Comparison of ENCODE assay signal across 14 cellular contexts in the genomic region with DNA sequence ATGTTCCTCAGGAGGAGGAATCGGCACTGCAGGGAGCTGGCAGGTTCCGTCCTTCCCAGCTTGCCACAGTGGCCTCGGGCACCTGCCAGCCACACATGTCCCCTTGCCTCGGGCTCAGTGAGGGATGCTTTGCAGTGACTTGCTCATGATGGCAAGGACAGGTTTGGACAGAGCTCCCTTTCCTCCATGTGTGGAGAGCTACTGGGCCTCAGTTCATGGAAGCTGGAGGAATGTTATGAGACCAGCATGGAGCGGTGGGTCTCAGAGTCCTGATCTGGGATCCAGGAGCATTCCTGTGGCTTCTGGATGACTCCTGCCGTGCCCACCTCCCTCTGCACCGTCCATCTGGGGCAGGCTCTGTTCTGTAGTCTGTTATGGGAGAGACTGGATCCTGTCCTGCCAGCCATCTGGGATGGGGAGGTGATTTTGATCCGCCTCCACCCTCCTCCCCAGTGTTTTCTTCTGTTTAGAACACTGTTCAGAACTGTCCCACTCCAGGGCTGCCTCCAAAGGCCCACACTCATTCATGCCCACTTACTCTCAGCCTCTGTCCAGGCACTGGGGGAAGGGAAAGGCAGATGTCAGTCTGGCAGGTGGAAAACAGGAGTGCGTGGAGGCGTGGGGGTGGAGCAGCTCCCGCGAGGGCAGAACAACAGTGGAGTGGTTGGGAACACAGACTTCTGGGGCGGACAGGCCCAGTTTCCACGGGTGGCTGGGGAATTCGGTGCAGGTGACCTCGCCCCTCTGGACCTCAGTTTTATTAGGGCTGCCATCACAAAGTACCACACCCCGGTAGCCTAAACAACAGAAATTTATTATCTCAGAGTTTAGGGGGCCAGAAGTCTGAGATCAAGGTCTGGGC. TPM values are rescaled to one million over a fixed set of nuclear protein-coding genes. Genes with fewer than 3 reads are reported as not detected.
DNase-seq lines count a peak whose midpoint lies in the region; ATAC-seq and TF ChIP-seq lines count a peak whose summit lies in the region.
"Had no signal": no experiment of that assay in that cellular context is flagged by ENCODE, and none has a peak within 500 bp of the region (broad histone marks: within the 10 kb centered on the region; RNA-seq: fewer than 3 reads in every experiment).

No MANE protein-coding gene starts in this region.

- no peaks in the 10 kb centered on the region for H3K27me3 Mint-ChIP-seq in activated naive CD8-positive, alpha-beta T cell treated with anti-CD3 and anti-CD28 coated beads, Interleukin-2, amount 10 ng/mL, durations not matched to agents 7 days and 5 days
- H3K27me3 Mint-ChIP-seq in activated naive CD8-positive, alpha-beta T cell treated with anti-CD3 and anti-CD28 coated beads, Interleukin-2, amount 50 U/mL, for 24 hours, result no peaks in the 10 kb centered on the region
- H3K27me3 Mint-ChIP-seq: activated CD4-positive, alpha-beta T cell treated with anti-CD3 and anti-CD28 coated beads, Interleukin-2, amount 10 ng/mL, durations not matched to agents 7 days and 5 days; activated naive CD4-positive, alpha-beta T cell treated with anti-CD3 and anti-CD28 coated beads, Interleukin-2, amount 50 U/mL, for 24 hours had no signal

- no peak for ATAC-seq in activated naive CD8-positive, alpha-beta T cell treated with anti-CD3 and anti-CD28 coated beads, Interleukin-2, amount 10 ng/mL, durations not matched to agents 7 days and 5 days (ENCODE audit: low read depth)
- no peak for ATAC-seq in activated naive CD8-positive, alpha-beta T cell treated with anti-CD3 and anti-CD28 coated beads, Interleukin-2, amount 50 U/mL, for 24 hours
- no peak for ATAC-seq in stimulated activated effector memory CD8-positive, alpha-beta T cell treated with anti-CD3 and anti-CD28 coated beads, Interleukin-12 subunit alpha, Interleukin-12 subunit beta, amount 100 ng/mL, for 72 hours
- ATAC-seq in activated naive CD4-positive, alpha-beta T cell treated with anti-CD3 and anti-CD28 coated beads, Interleukin-2, amount 50 U/mL, for 72 hours, result no peak

- DNase-seq in activated naive CD8-positive, alpha-beta T cell treated with anti-CD3 and anti-CD28 coated beads, Interleukin-2, amount 10 ng/mL, durations not matched to agents 7 days and 5 days, result peak; percentile 6
- DNase-seq in activated naive CD8-positive, alpha-beta T cell treated with anti-CD3 and anti-CD28 coated beads, Interleukin-2, amount 50 U/mL, for 24 hours, result no peak
- DNase-seq in WERI-Rb-1, result no peak
- DNase-seq in left kidney (ENCODE audit: low read depth, low spot score), result peak; percentile 16
- DNase-seq in ureter (ENCODE audit: low spot score), result peak; percentile 68
- no peak for DNase-seq in stimulated activated effector memory CD8-positive, alpha-beta T cell treated with anti-CD3 and anti-CD28 coated beads, Interleukin-12 subunit alpha, Interleukin-12 subunit beta, amount 100 ng/mL, for 72 hours (ENCODE audit: low spot score in 2 of 2)
- DNase-seq in activated naive CD4-positive, alpha-beta T cell treated with anti-CD3 and anti-CD28 coated beads, Interleukin-2, amount 50 U/mL, for 72 hours (ENCODE audit: low spot score in 2 of 2), result no peak
- no peak for DNase-seq in epidermal melanocyte (ENCODE audit: insufficient read length, low spot score)
- DNase-seq: activated CD4-positive, alpha-beta T cell treated with anti-CD3 and anti-CD28 coated beads, Interleukin-2, amount 10 ng/mL, durations not matched to agents 7 days and 5 days; BE2C; NCI-H1436 treated with DMSO at 0.1 percent for 48 hours; transverse colon had no signal

- POLR2A ChIA-PET in activated naive CD8-positive, alpha-beta T cell treated with anti-CD3 and anti-CD28 coated beads, Interleukin-2, amount 10 ng/mL, durations not matched to agents 7 days and 5 days (lab: Charles Lee), result no interaction called here

- H3K27me3 ChIP-seq in WERI-Rb-1 (ENCODE audit: insufficient read depth, low read depth, severe bottlenecking), result no peaks in the 10 kb centered on the region
- H3K27me3 ChIP-seq: BE2C, neutrophil, transverse colon had no signal

- no peak overlapping the region for H3K4me3 ChIP-seq in WERI-Rb-1 (ENCODE audit: low read depth, low read length)
- H3K4me3 ChIP-seq: transverse colon had no signal

- no peak overlapping the region for H3K27ac Mint-ChIP-seq in activated naive CD8-positive, alpha-beta T cell treated with anti-CD3 and anti-CD28 coated beads, Interleukin-2, amount 10 ng/mL, durations not matched to agents 7 days and 5 days
- H3K27ac Mint-ChIP-seq in activated naive CD8-positive, alpha-beta T cell treated with anti-CD3 and anti-CD28 coated beads, Interleukin-2, amount 50 U/mL, for 24 hours, result no peak overlapping the region
- H3K27ac Mint-ChIP-seq in stimulated activated effector memory CD8-positive, alpha-beta T cell treated with anti-CD3 and anti-CD28 coated beads, Interleukin-12 subunit alpha, Interleukin-12 subunit beta, amount 100 ng/mL, for 72 hours, result no peak overlapping the region
- no peak overlapping the region for H3K27ac Mint-ChIP-seq in activated naive CD4-positive, alpha-beta T cell treated with anti-CD3 and anti-CD28 coated beads, Interleukin-2, amount 50 U/mL, for 72 hours
- H3K27ac Mint-ChIP-seq: activated CD4-positive, alpha-beta T cell treated with anti-CD3 and anti-CD28 coated beads, Interleukin-2, amount 10 ng/mL, durations not matched to agents 7 days and 5 days; activated naive CD4-positive, alpha-beta T cell treated with anti-CD3 and anti-CD28 coated beads, Interleukin-2, amount 50 U/mL, for 24 hours had no signal

- no peaks in the 10 kb centered on the region for H3K4me1 Mint-ChIP-seq in activated naive CD8-positive, alpha-beta T cell treated with anti-CD3 and anti-CD28 coated beads, Interleukin-2, amount 10 ng/mL, durations not matched to agents 7 days and 5 days
- H3K4me1 Mint-ChIP-seq in activated naive CD8-positive, alpha-beta T cell treated with anti-CD3 and anti-CD28 coated beads, Interleukin-2, amount 50 U/mL, for 24 hours, result peaks cover 8% of the 10 kb centered on the region
- peaks cover 9% of the 10 kb centered on the region for H3K4me1 Mint-ChIP-seq in stimulated activated effector memory CD8-positive, alpha-beta T cell treated with anti-CD3 and anti-CD28 coated beads, Interleukin-12 subunit alpha, Interleukin-12 subunit beta, amount 100 ng/mL, for 72 hours
- H3K4me1 Mint-ChIP-seq: activated CD4-positive, alpha-beta T cell treated with anti-CD3 and anti-CD28 coated beads, Interleukin-2, amount 10 ng/mL, durations not matched to agents 7 days and 5 days; activated naive CD4-positive, alpha-beta T cell treated with anti-CD3 and anti-CD28 coated beads, Interleukin-2, amount 50 U/mL, for 24 hours had no signal

- H3K4me3 Mint-ChIP-seq in activated naive CD8-positive, alpha-beta T cell treated with anti-CD3 and anti-CD28 coated beads, Interleukin-2, amount 10 ng/mL, durations not matched to agents 7 days and 5 days, result no peak overlapping the region
- H3K4me3 Mint-ChIP-seq in activated naive CD8-positive, alpha-beta T cell treated with anti-CD3 and anti-CD28 coated beads, Interleukin-2, amount 50 U/mL, for 24 hours, result no peak overlapping the region
- H3K4me3 Mint-ChIP-seq in stimulated activated effector memory CD8-positive, alpha-beta T cell treated with anti-CD3 and anti-CD28 coated beads, Interleukin-12 subunit alpha, Interleukin-12 subunit beta, amount 100 ng/mL, for 72 hours, result no peak overlapping the region
- H3K4me3 Mint-ChIP-seq: activated CD4-positive, alpha-beta T cell treated with anti-CD3 and anti-CD28 coated beads, Interleukin-2, amount 10 ng/mL, durations not matched to agents 7 days and 5 days; activated naive CD4-positive, alpha-beta T cell treated with anti-CD3 and anti-CD28 coated beads, Interleukin-2, amount 50 U/mL, for 24 hours had no signal

- no peak for TF ChIP-seq CTCF in WERI-Rb-1 (IDR thresholded peaks at IDR 0.05; ENCODE audit: low read depth, low read length)

- H3K9me3 Mint-ChIP-seq in activated naive CD8-positive, alpha-beta T cell treated with anti-CD3 and anti-CD28 coated beads, Interleukin-2, amount 10 ng/mL, durations not matched to agents 7 days and 5 days, result peaks cover 11% of the 10 kb centered on the region
- H3K9me3 Mint-ChIP-seq in activated naive CD8-positive, alpha-beta T cell treated with anti-CD3 and anti-CD28 coated beads, Interleukin-2, amount 50 U/mL, for 24 hours, result peaks cover 15% of the 10 kb centered on the region
- H3K9me3 Mint-ChIP-seq in stimulated activated effector memory CD8-positive, alpha-beta T cell treated with anti-CD3 and anti-CD28 coated beads, Interleukin-12 subunit alpha, Interleukin-12 subunit beta, amount 100 ng/mL, for 72 hours, result peaks cover 10% of the 10 kb centered on the region
- peaks cover 10 to 21% of the 10 kb centered on the region in 2 donors for H3K9me3 Mint-ChIP-seq in activated naive CD4-positive, alpha-beta T cell treated with anti-CD3 and anti-CD28 coated beads, Interleukin-2, amount 50 U/mL, for 72 hours
- H3K9me3 Mint-ChIP-seq: activated naive CD4-positive, alpha-beta T cell treated with anti-CD3 and anti-CD28 coated beads, Interleukin-2, amount 50 U/mL, for 24 hours had no signal

- H3K36me3 ChIP-seq in WERI-Rb-1, result no peaks in the 10 kb centered on the region; the same call in 1 of the 2 replicates
- H3K36me3 ChIP-seq: BE2C, neutrophil, transverse colon had no signal

- H3K9me3 ChIP-seq in WERI-Rb-1 (ENCODE audit: severe bottlenecking), result peaks cover under 1% of the 10 kb centered on the region
- H3K9me3 ChIP-seq: neutrophil had no signal

- peak overlapping the region; percentile 40 for H3K27ac ChIP-seq in WERI-Rb-1
- H3K27ac ChIP-seq: neutrophil, transverse colon had no signal

- H3K36me3 Mint-ChIP-seq in activated naive CD8-positive, alpha-beta T cell treated with anti-CD3 and anti-CD28 coated beads, Interleukin-2, amount 10 ng/mL, durations not matched to agents 7 days and 5 days, result peaks cover 11% of the 10 kb centered on the region
- peaks cover 19% of the 10 kb centered on the region for H3K36me3 Mint-ChIP-seq in activated naive CD8-positive, alpha-beta T cell treated with anti-CD3 and anti-CD28 coated beads, Interleukin-2, amount 50 U/mL, for 24 hours (ENCODE audit: low read depth)
- no peaks in the 10 kb centered on the region for H3K36me3 Mint-ChIP-seq in stimulated activated effector memory CD8-positive, alpha-beta T cell treated with anti-CD3 and anti-CD28 coated beads, Interleukin-12 subunit alpha, Interleukin-12 subunit beta, amount 100 ng/mL, for 72 hours
- peaks cover 32 to 43% of the 10 kb centered on the region in 2 donors for H3K36me3 Mint-ChIP-seq in activated naive CD4-positive, alpha-beta T cell treated with anti-CD3 and anti-CD28 coated beads, Interleukin-2, amount 50 U/mL, for 72 hours

RNA-seq across cellular contexts. Expression of a gene that starts 59.4 kb away (rescaled TPM):
- total RNA-seq in activated naive CD8-positive, alpha-beta T cell treated with anti-CD3 and anti-CD28 coated beads, Interleukin-2, amount 10 ng/mL, durations not matched to agents 7 days and 5 days, result 10 to 100 TPM; 20.3 to 24.6 TPM
- total RNA-seq in ureter, result 60.4 TPM
- 10 to 100 TPM; 10.9 to 20.5 TPM for total RNA-seq in activated naive CD4-positive, alpha-beta T cell treated with anti-CD3 and anti-CD28 coated beads, Interleukin-2, amount 50 U/mL, for 72 hours

Comparison
In these comparisons a context has a peak if more than half of its experiments do, and no peak if none do; other contexts are left out.
1. DNase-seq: peak in activated naive CD8-positive, alpha-beta T cell treated with anti-CD3 and anti-CD28 coated beads, Interleukin-2, amount 10 ng/mL, durations not matched to agents 7 days and 5 days (single experiment), left kidney (single experiment) and ureter (single experiment); none in activated naive CD8-positive, alpha-beta T cell treated with anti-CD3 and anti-CD28 coated beads, Interleukin-2, amount 50 U/mL, for 24 hours (single experiment), WERI-Rb-1 (single experiment), stimulated activated effector memory CD8-positive, alpha-beta T cell treated with anti-CD3 and anti-CD28 coated beads, Interleukin-12 subunit alpha, Interleukin-12 subunit beta, amount 100 ng/mL, for 72 hours (0 of 2), activated naive CD4-positive, alpha-beta T cell treated with anti-CD3 and anti-CD28 coated beads, Interleukin-2, amount 50 U/mL, for 72 hours (0 of 2) and epidermal melanocyte (single experiment).